ENCODE assay signal across 9 cellular contexts in the genomic region with DNA sequence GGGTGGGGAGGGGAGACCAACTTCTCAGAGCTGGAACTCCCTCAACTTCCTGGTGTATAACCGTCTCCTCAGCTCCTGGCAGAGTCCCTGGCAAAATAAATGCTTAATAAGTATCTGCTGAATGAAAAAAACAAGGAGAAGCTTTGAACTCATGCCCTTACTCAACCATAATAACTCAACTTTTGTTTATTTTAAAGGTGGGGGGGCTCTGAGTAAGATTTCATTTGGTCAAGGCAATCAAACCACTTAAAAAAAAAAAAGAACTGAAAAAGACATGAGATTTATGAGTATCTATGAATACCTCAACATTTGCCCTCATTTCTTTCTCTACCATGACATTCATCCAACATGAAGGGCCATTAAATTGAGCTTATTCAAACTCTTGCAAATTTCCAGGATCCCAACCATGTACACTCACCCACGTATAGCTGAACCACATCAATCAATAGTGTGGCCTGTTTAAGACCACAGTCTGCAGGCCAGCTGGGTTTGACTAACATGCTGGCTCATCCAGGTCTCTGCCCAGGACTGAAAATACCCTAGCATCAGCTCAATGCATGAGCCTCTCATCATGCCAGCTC.
DNase-seq lines count a peak whose midpoint lies in the region; ATAC-seq and TF ChIP-seq lines count a peak whose summit lies in the region.
"Had no signal": no experiment of that assay in that cellular context is flagged by ENCODE, and none has a peak within 500 bp of the region (broad histone marks: within the 10 kb centered on the region; RNA-seq: fewer than 3 reads in every experiment).

No MANE protein-coding gene starts in this region.

- DNase-seq in CD8-positive, alpha-beta T cell: peak in 1 of 7 experiments; percentile 20
- DNase-seq in HFFc6: peak; percentile 59
- DNase-seq in amniotic epithelial cell (ENCODE audit: low read depth): peak; percentile 89
- DNase-seq in amygdala (lab: John Stamatoyannopoulos, UW): no peak
- DNase-seq in left ventricle myocardium superior: no peak
- DNase-seq in pons (ENCODE audit: low spot score): no peak
- no peak for DNase-seq in heart left ventricle

- H3K4me1 Mint-ChIP-seq in CD8-positive, alpha-beta T cell (ENCODE audit: low read depth): peaks cover 95% of the 10 kb centered on the region
- H3K4me1 Mint-ChIP-seq in HFFc6 (ENCODE audit: low read depth): peaks cover 44% of the 10 kb centered on the region

- POLR2A ChIA-PET in CD8-positive, alpha-beta T cell (lab: Charles Lee): interaction anchor here (0.5 to 1.4 kb wide), 6 partner anchors 8 to 143 kb away, joined by 3 to 8 read pairs (median 4); no protein-coding TSS in a partner anchor

- no peak overlapping the region for H3K4me3 Mint-ChIP-seq in CD8-positive, alpha-beta T cell
- H3K4me3 Mint-ChIP-seq in HFFc6: no peak overlapping the region
- H3K4me3 Mint-ChIP-seq: neural crest cell had no signal

- no peak overlapping the region for H3K27ac ChIP-seq in CD8-positive, alpha-beta T cell (ENCODE audit: low read depth, low read length)
- H3K27ac ChIP-seq in neutrophil: peak overlapping the region; percentile 46
- no peak overlapping the region for H3K27ac ChIP-seq in heart left ventricle

- no peak for TF ChIP-seq POLR2A in heart left ventricle (IDR thresholded peaks at IDR 0.05)

- intact Hi-C loops in CD8-positive, alpha-beta T cell (cut with DNase I, micrococcal nuclease): no loop called here
- intact Hi-C loops in left ventricle myocardium superior (cut with micrococcal nuclease) (no loop called here), heart left ventricle (cut with DNase I) (loop anchor here in 5 of 10 donors (10.0 kb wide), 2 partner anchors 139 to 159 kb away; partner anchors contain the start of gene FOXP1 (in 4 of the 5))

- WGBS in heart left ventricle, 4 donors: 79 to 83% (median 80%) methylated on average over 2 of the region's 2 CpGs

- no peak overlapping the region for H3K4me3 ChIP-seq in CD8-positive, alpha-beta T cell (ENCODE audit: low read depth, low read length)
- no peak overlapping the region for H3K4me3 ChIP-seq in neutrophil (ENCODE audit: low read depth in 1 of 2, low read length in 1 of 2)
- H3K4me3 ChIP-seq in heart left ventricle: no peak overlapping the region

- no peaks in the 10 kb centered on the region for H3K36me3 ChIP-seq in CD8-positive, alpha-beta T cell (ENCODE audit: insufficient read depth, low read length)
- H3K36me3 ChIP-seq in neutrophil (no peaks in the 10 kb centered on the region), heart left ventricle (no peaks in the 10 kb centered on the region)

- no peaks in the 10 kb centered on the region for H3K9me3 ChIP-seq in CD8-positive, alpha-beta T cell (ENCODE audit: low read length)
- H3K9me3 ChIP-seq in neutrophil (no peaks in the 10 kb centered on the region), heart left ventricle (no peaks in the 10 kb centered on the region)

- no peak for TF ChIP-seq CTCF in CD8-positive, alpha-beta T cell (IDR thresholded peaks at IDR 0.05)
- no peak for TF ChIP-seq CTCF in HFFc6 (IDR thresholded peaks at IDR 0.05)
- no peak for TF ChIP-seq CTCF in neutrophil (IDR thresholded peaks at IDR 0.05)
- no peak for TF ChIP-seq CTCF in heart left ventricle (IDR thresholded peaks at IDR 0.05)

- peaks cover 45% of the 10 kb centered on the region for H3K36me3 Mint-ChIP-seq in CD8-positive, alpha-beta T cell
- H3K36me3 Mint-ChIP-seq in HFFc6 (ENCODE audit: low read depth): peaks cover 13% of the 10 kb centered on the region

- no peaks in the 10 kb centered on the region for H3K27me3 ChIP-seq in CD8-positive, alpha-beta T cell (ENCODE audit: insufficient read depth, low read length)
- no peaks in the 10 kb centered on the region for H3K27me3 ChIP-seq in neutrophil
- H3K27me3 ChIP-seq in heart left ventricle: no peaks in the 10 kb centered on the region

- no peaks in the 10 kb centered on the region for H3K27me3 Mint-ChIP-seq in CD8-positive, alpha-beta T cell (ENCODE audit: low read depth)
- no peaks in the 10 kb centered on the region for H3K27me3 Mint-ChIP-seq in HFFc6 (ENCODE audit: insufficient read depth)

- peaks cover 92% of the 10 kb centered on the region for H3K4me1 ChIP-seq in CD8-positive, alpha-beta T cell (ENCODE audit: insufficient read depth, low read length)
- H3K4me1 ChIP-seq in neutrophil (ENCODE audit: control insufficient read depth in 1 of 2, insufficient read depth in 1 of 2, low read depth in 1 of 2, low read length in 1 of 2) (peaks cover 21 to 67% of the 10 kb centered on the region in 2 experiments), heart left ventricle (peaks cover 0 to 42% (median 30%) of the 10 kb centered on the region in 12 donors)

- ATAC-seq in CD8-positive, alpha-beta T cell: no peak
- ATAC-seq in left ventricle myocardium superior (no peak), heart left ventricle (no peak)

- CTCF ChIA-PET in CD8-positive, alpha-beta T cell (lab: Charles Lee): interaction anchor here (0.7 to 1.9 kb wide), 5 partner anchors 8 to 114 kb away, joined by 3 to 7 read pairs (median 4); no protein-coding TSS in a partner anchor

- peak overlapping the region; percentile 74 for H3K27ac Mint-ChIP-seq in CD8-positive, alpha-beta T cell
- no peak overlapping the region; the same call in 1 of the 2 replicates for H3K27ac Mint-ChIP-seq in HFFc6

- no peaks in the 10 kb centered on the region for H3K9me3 Mint-ChIP-seq in CD8-positive, alpha-beta T cell
- no peaks in the 10 kb centered on the region for H3K9me3 Mint-ChIP-seq in HFFc6

Comparison
In these comparisons a context has a peak if more than half of its experiments do, and no peak if none do; other contexts are left out.
1. DNase-seq: peak in HFFc6 (single experiment) and amniotic epithelial cell (single experiment); none in amygdala (0 of 56), left ventricle myocardium superior (single experiment), pons (single experiment) and heart left ventricle (0 of 5).